8 cellular contexts compared by ENCODE assay signal in genomic region chr6:133921249-133921859, GRCh38. TPM values are rescaled to one million over a fixed set of nuclear protein-coding genes. Genes with fewer than 3 reads are reported as not detected.
DNase-seq lines count a peak whose midpoint lies in the region; ATAC-seq and TF ChIP-seq lines count a peak whose summit lies in the region.

No MANE protein-coding gene starts in this region.

- peak; percentile 53 for DNase-seq in COR-L47 (lab: John Stamatoyannopoulos, UW)
- peak; percentile 82 for DNase-seq in LHCN-M2 (ENCODE audit: low read depth)
- peak; percentile 73 for DNase-seq in RKO (ENCODE audit: low spot score)
- peak; percentile 77 to 80 for DNase-seq in activated T-cell treated with anti-CD3 and anti-CD28 coated beads, Interleukin-2, amount 50 U/mL, for 72 hours
- DNase-seq in fibroblast of the aortic adventitia (ENCODE audit: low read depth) = peak; percentile 89
- DNase-seq in osteoblast (ENCODE audit: insufficient read length, low spot score, missing footprints) = peak; percentile 58
- DNase-seq in tibial artery = peak; percentile 86 to 92

- H2AFZ ChIP-seq in osteoblast (ENCODE audit: low read length) = no peak overlapping the region

- H3K36me3 Mint-ChIP-seq in activated T-cell treated with anti-CD3 and anti-CD28 coated beads, Interleukin-2, amount 50 U/mL, for 72 hours (ENCODE audit: insufficient read depth in 2 of 2) = no peaks in the 10 kb centered on the region

- peak; percentile 58 for ATAC-seq in GM21515 (IDR thresholded peaks at IDR 0.05; ENCODE audit: unreplicated experiment)
- peak; percentile 72 for ATAC-seq in activated T-cell treated with anti-CD3 and anti-CD28 coated beads, Interleukin-2, amount 50 U/mL, for 72 hours (replicated peaks in 1 of 2)

- H3K27ac ChIP-seq in osteoblast (ENCODE audit: low read depth, low read length) = no peak overlapping the region
- H3K27ac ChIP-seq in tibial artery = no peak overlapping the region

- peaks cover 3% of the 10 kb centered on the region for H3K4me1 ChIP-seq in osteoblast (ENCODE audit: insufficient read depth, low read length)
- H3K4me1 ChIP-seq in tibial artery = no peaks in the 10 kb centered on the region

- no peak overlapping the region for H3K4me3 Mint-ChIP-seq in activated T-cell treated with anti-CD3 and anti-CD28 coated beads, Interleukin-2, amount 50 U/mL, for 72 hours

- H3K4me1 Mint-ChIP-seq in activated T-cell treated with anti-CD3 and anti-CD28 coated beads, Interleukin-2, amount 50 U/mL, for 72 hours (ENCODE audit: low read depth) = no peaks in the 10 kb centered on the region

- no peaks in the 10 kb centered on the region for H3K79me2 ChIP-seq in osteoblast (ENCODE audit: insufficient read depth, low read length)

- peak; percentile 94 for TF ChIP-seq CTCF in fibroblast of the aortic adventitia (IDR thresholded peaks at IDR 0.05; ENCODE audit: insufficient read depth, low read length)
- peak; percentile 81 for TF ChIP-seq CTCF in osteoblast (IDR thresholded peaks at IDR 0.05; ENCODE audit: extremely low read depth, low read depth, low read length)
- TF ChIP-seq CTCF in tibial artery (IDR thresholded peaks at IDR 0.05) = peak; percentile 73 to 88

- intact Hi-C loops in tibial artery (cut with DNase I; ENCODE audit: low total_unique reads) = loop anchor here (2.0 kb wide), 1 partner anchor 171 kb away; no protein-coding TSS in a partner anchor

- H3K36me3 ChIP-seq in osteoblast (ENCODE audit: insufficient read depth, low read length) (no peaks in the 10 kb centered on the region), tibial artery (no peaks in the 10 kb centered on the region)

- H3K27me3 Mint-ChIP-seq in activated T-cell treated with anti-CD3 and anti-CD28 coated beads, Interleukin-2, amount 50 U/mL, for 72 hours (ENCODE audit: low read depth) = peaks cover 17% of the 10 kb centered on the region

- H3K9me3 ChIP-seq in osteoblast (ENCODE audit: low read depth, low read length) (no peaks in the 10 kb centered on the region), tibial artery (no peaks in the 10 kb centered on the region)

- peaks cover 10% of the 10 kb centered on the region for H3K27me3 ChIP-seq in osteoblast (ENCODE audit: insufficient read depth, low read length)
- peaks cover 0 to 7% of the 10 kb centered on the region in 2 donors for H3K27me3 ChIP-seq in tibial artery

- H4K20me1 ChIP-seq in osteoblast (ENCODE audit: insufficient read depth, low read length) = no peaks in the 10 kb centered on the region

- peak overlapping the region; percentile 38 for H3K4me3 ChIP-seq in fibroblast of the aortic adventitia (ENCODE audit: low read depth, low read length)
- no peak overlapping the region for H3K4me3 ChIP-seq in osteoblast (ENCODE audit: insufficient read depth, low read length)
- H3K4me3 ChIP-seq in tibial artery = no peak overlapping the region

- no peak overlapping the region for H3K27ac Mint-ChIP-seq in activated T-cell treated with anti-CD3 and anti-CD28 coated beads, Interleukin-2, amount 50 U/mL, for 72 hours

- no peaks in the 10 kb centered on the region for H3K9me3 Mint-ChIP-seq in activated T-cell treated with anti-CD3 and anti-CD28 coated beads, Interleukin-2, amount 50 U/mL, for 72 hours

- no peak overlapping the region for H3K4me2 ChIP-seq in osteoblast (ENCODE audit: insufficient read depth, low read length)

RNA-seq across cellular contexts. Expression of gene TBPL1, which starts 31.7 kb away (rescaled TPM):
- total RNA-seq in LHCN-M2 (2014; rRNA removed) (28.2 and 39.8 TPM in 2 replicates), fibroblast of the aortic adventitia (ENCODE audit: low replicate concordance) (10.9 and 30.2 TPM in 2 replicates), osteoblast (11.5 and 14.1 TPM in 2 replicates)
- polyA plus RNA-seq in LHCN-M2 (2012) = 17.3 TPM
- 10 to 100 TPM; 32.9 to 34.7 TPM for total RNA-seq in activated T-cell treated with anti-CD3 and anti-CD28 coated beads, Interleukin-2, amount 50 U/mL, for 72 hours

RNA-seq across cellular contexts. Expression of gene TCF21, which starts 32.4 kb away (rescaled TPM):
- total RNA-seq in LHCN-M2 (2014; rRNA removed) = not detected in 2 replicates
- polyA plus RNA-seq in LHCN-M2 (2012) = not detected
- total RNA-seq in activated T-cell treated with anti-CD3 and anti-CD28 coated beads, Interleukin-2, amount 50 U/mL, for 72 hours = not detected
- total RNA-seq in fibroblast of the aortic adventitia (ENCODE audit: low replicate concordance) = 2.9 and 5.0 TPM in 2 replicates
- total RNA-seq in osteoblast = not detected in 2 replicates
